21 cellular contexts compared by ENCODE assay signal in genomic region chr2:176056411-176056810, GRCh38. TPM values are rescaled to one million over a fixed set of nuclear protein-coding genes. Genes with fewer than 3 reads are reported as not detected.
A peak's percentile ranks its signal among the peaks of the same experiment; 100 is the strongest.
DNase-seq lines count a peak whose midpoint lies in the region; ATAC-seq, FAIRE-seq and TF ChIP-seq lines count a peak whose summit lies in the region.
"Had no signal": no experiment of that assay in that cellular context is flagged by ENCODE, and none has a peak within 500 bp of the region (broad histone marks: within the 10 kb centered on the region; RNA-seq: fewer than 3 reads in every experiment).

No MANE protein-coding gene starts in this region.

- H3K36me3 Mint-ChIP-seq in activated CD8-positive, alpha-beta T cell treated with anti-CD3 and anti-CD28 coated beads, Interleukin-2, amount 10 ng/mL, durations not matched to agents 7 days and 5 days (ENCODE audit: low read depth) = no peaks in the 10 kb centered on the region
- H3K36me3 Mint-ChIP-seq: activated naive CD8-positive, alpha-beta T cell treated with anti-CD3 and anti-CD28 coated beads, Interleukin-2, amount 10 ng/mL, durations not matched to agents 7 days and 5 days; naive B cell; stimulated activated memory B cell treated with anti-CD40 and anti-IgM and Interleukin-4, amounts not matched to agents 10 μg/mL and 1 μg/mL and 100 μg/mL, for 72 hours had no signal

- no peak for TF ChIP-seq EP300 in K562 (IDR thresholded peaks at IDR 0.05; ENCODE audit: low read length)

- no peaks in the 10 kb centered on the region for H4K20me1 ChIP-seq in K562 (replicated peaks; ENCODE audit: control insufficient read depth, insufficient read depth, low read length)

- CTCF ChIA-PET in K562 (lab: Yijun Ruan, JAX; ENCODE audit: low intra/inter-chr PET ratio) = no interaction called here
- CTCF ChIA-PET in activated CD8-positive, alpha-beta T cell treated with anti-CD3 and anti-CD28 coated beads, Interleukin-2, amount 10 ng/mL, durations not matched to agents 7 days and 5 days (lab: Charles Lee) = no interaction called here

- peaks cover 9 to 20% of the 10 kb centered on the region in 2 experiments; a peak in 4 of 5 replicates for H3K27me3 ChIP-seq in K562 (ENCODE audit: control insufficient read depth in 2 of 2, insufficient read depth in 2 of 2, low read length in 2 of 2)
- H3K27me3 ChIP-seq: brain microvascular endothelial cell had no signal

- H3K9me3 ChIP-seq in K562 (replicated peaks; ENCODE audit: control insufficient read depth, insufficient read depth, low read depth, low read length) = no peaks in the 10 kb centered on the region
- H3K9me3 ChIP-seq: esophagus muscularis mucosa, tibial artery had no signal

- WGBS in K562 (ENCODE audit: insufficient coverage, low coverage, missing lambda C conversion rate) = 0% methylated on average over 1 of the region's 1 CpG

- H3K27me3 Mint-ChIP-seq in activated CD8-positive, alpha-beta T cell treated with anti-CD3 and anti-CD28 coated beads, Interleukin-2, amount 10 ng/mL, durations not matched to agents 7 days and 5 days (ENCODE audit: low read depth) = peaks cover 29% of the 10 kb centered on the region

- ATAC-seq in K562 (no peak), GM18870 (IDR thresholded peaks at IDR 0.05; ENCODE audit: unreplicated experiment) (no peak)
- ATAC-seq in activated CD8-positive, alpha-beta T cell treated with anti-CD3 and anti-CD28 coated beads, Interleukin-2, amount 10 ng/mL, durations not matched to agents 7 days and 5 days = no peak
- ATAC-seq: activated T-cell treated with anti-CD3 and anti-CD28 coated beads, Interleukin-2, amount 50 U/mL, for 4 hours; HepG2; stimulated activated memory B cell treated with anti-CD40 and anti-IgM and Interleukin-4, amounts not matched to agents 10 μg/mL and 1 μg/mL and 100 μg/mL, for 72 hours had no signal

- no peak for TF ChIP-seq RAD21 in K562 (CRISPR knock-in tag; conservative IDR thresholded peaks at IDR 0.05 in 1 of 2, IDR thresholded peaks at IDR 0.05 in 1 of 2)

- no peaks in the 10 kb centered on the region for H3K9me3 Mint-ChIP-seq in activated CD8-positive, alpha-beta T cell treated with anti-CD3 and anti-CD28 coated beads, Interleukin-2, amount 10 ng/mL, durations not matched to agents 7 days and 5 days (ENCODE audit: insufficient read depth)
- H3K9me3 Mint-ChIP-seq: activated naive CD8-positive, alpha-beta T cell treated with anti-CD3 and anti-CD28 coated beads, Interleukin-2, amount 10 ng/mL, durations not matched to agents 7 days and 5 days; activated T-cell treated with anti-CD3 and anti-CD28 coated beads, Interleukin-2, amount 50 U/mL, for 4 hours; stimulated activated memory B cell treated with anti-CD40 and anti-IgM and Interleukin-4, amounts not matched to agents 10 μg/mL and 1 μg/mL and 100 μg/mL, for 72 hours had no signal

- no TSS peak for BruUV-seq in K562 (replicated peaks; lab: Mats Ljungman, UMichigan)

- H3K4me1 Mint-ChIP-seq in activated CD8-positive, alpha-beta T cell treated with anti-CD3 and anti-CD28 coated beads, Interleukin-2, amount 10 ng/mL, durations not matched to agents 7 days and 5 days (ENCODE audit: low read depth) = no peaks in the 10 kb centered on the region
- H3K4me1 Mint-ChIP-seq: activated naive CD8-positive, alpha-beta T cell treated with anti-CD3 and anti-CD28 coated beads, Interleukin-2, amount 10 ng/mL, durations not matched to agents 7 days and 5 days; naive B cell; stimulated activated memory B cell treated with anti-CD40 and anti-IgM and Interleukin-4, amounts not matched to agents 10 μg/mL and 1 μg/mL and 100 μg/mL, for 72 hours had no signal

- no peak overlapping the region for H3K4me3 ChIP-seq in K562
- H3K4me3 ChIP-seq: esophagus muscularis mucosa, lung, smooth muscle cell, tibial artery had no signal

- H3K27ac Mint-ChIP-seq in activated CD8-positive, alpha-beta T cell treated with anti-CD3 and anti-CD28 coated beads, Interleukin-2, amount 10 ng/mL, durations not matched to agents 7 days and 5 days = no peak overlapping the region
- H3K27ac Mint-ChIP-seq: activated naive CD8-positive, alpha-beta T cell treated with anti-CD3 and anti-CD28 coated beads, Interleukin-2, amount 10 ng/mL, durations not matched to agents 7 days and 5 days; naive B cell; stimulated activated memory B cell treated with anti-CD40 and anti-IgM and Interleukin-4, amounts not matched to agents 10 μg/mL and 1 μg/mL and 100 μg/mL, for 72 hours had no signal

- no peaks in the 10 kb centered on the region for H3K4me1 ChIP-seq in K562 (replicated peaks in 1 of 2; ENCODE audit: control insufficient read depth in 2 of 2, insufficient read depth in 2 of 2, low read length in 2 of 2)
- H3K4me1 ChIP-seq: esophagus muscularis mucosa, parathyroid adenoma, tibial artery had no signal

- DNase-seq in EL = peak; percentile 23
- peak; percentile 46 for DNase-seq in NCI-H146 treated with DMSO at 0.1 percent for 48 hours (lab: John Stamatoyannopoulos, UW; ENCODE audit: unreplicated experiment)
- peak; percentile 96 for DNase-seq in NCI-H345 (lab: John Stamatoyannopoulos, UW)
- DNase-seq in K562 (ENCODE audit: extremely low read depth in 1 of 4, low spot score in 3 of 4) = no peak
- no peak for DNase-seq in AG08395 (ENCODE audit: low spot score)
- no peak for DNase-seq in activated CD8-positive, alpha-beta T cell treated with anti-CD3 and anti-CD28 coated beads, Interleukin-2, amount 10 ng/mL, durations not matched to agents 7 days and 5 days
- no peak for DNase-seq in HuH-7 (ENCODE audit: low spot score)
- DNase-seq: activated naive CD8-positive, alpha-beta T cell treated with anti-CD3 and anti-CD28 coated beads, Interleukin-2, amount 10 ng/mL, durations not matched to agents 7 days and 5 days; activated T-cell treated with anti-CD3 and anti-CD28 coated beads, Interleukin-2, amount 50 U/mL, for 4 hours; brain microvascular endothelial cell; glutamatergic neuron; naive B cell; tibial artery had no signal

- no peak for TF ChIP-seq POLR2A in K562 (conservative IDR thresholded peaks at IDR 0.05)

- no peak overlapping the region for H3K27ac ChIP-seq in K562 (ENCODE audit: extremely low read depth, low read depth, low read length)
- H3K27ac ChIP-seq: brain microvascular endothelial cell, esophagus muscularis mucosa, parathyroid adenoma, tibial artery had no signal

- FAIRE-seq in K562 (lab: Jason Lieb, UNC) = no peak
- FAIRE-seq: GM19239, HepG2 had no signal

- TF ChIP-seq CTCF in K562 (IDR thresholded peaks at IDR 0.05 in 2 of 3, conservative IDR thresholded peaks at IDR 0.05 in 1 of 3; ENCODE audit: insufficient read depth in 2 of 3, low read depth in 1 of 3, low read length in 3 of 3) = no peak

- no peak overlapping the region for H2AFZ ChIP-seq in K562 (ENCODE audit: low read depth, low read length)
- H2AFZ ChIP-seq: parathyroid adenoma had no signal

- H3K36me3 ChIP-seq in K562 (ENCODE audit: control insufficient read depth, insufficient read depth, low read length) = no peaks in the 10 kb centered on the region
- H3K36me3 ChIP-seq: brain microvascular endothelial cell, esophagus muscularis mucosa, tibial artery had no signal

- no peaks in the 10 kb centered on the region for H3K9me1 ChIP-seq in K562 (ENCODE audit: control insufficient read depth, insufficient read depth, low read length)

- POLR2A ChIA-PET in K562 (lab: Yijun Ruan, JAX) = no interaction called here
- POLR2A ChIA-PET in activated CD8-positive, alpha-beta T cell treated with anti-CD3 and anti-CD28 coated beads, Interleukin-2, amount 10 ng/mL, durations not matched to agents 7 days and 5 days (lab: Charles Lee) = no interaction called here

- intact Hi-C loops in K562 (cut with micrococcal nuclease) = no loop called here

- H3K9ac ChIP-seq in K562 (ENCODE audit: insufficient read depth in 1 of 2, low read depth in 2 of 2, low read length in 2 of 2) = no peak overlapping the region
- H3K9ac ChIP-seq: parathyroid adenoma had no signal

- H3K79me2 ChIP-seq in K562 (ENCODE audit: control insufficient read depth, insufficient read depth, low read length) = no peaks in the 10 kb centered on the region
- H3K79me2 ChIP-seq: parathyroid adenoma had no signal

- H3K4me2 ChIP-seq in K562 (ENCODE audit: insufficient read depth, low read length) = no peak overlapping the region
- H3K4me2 ChIP-seq: smooth muscle cell had no signal

- H3K4me3 Mint-ChIP-seq in activated CD8-positive, alpha-beta T cell treated with anti-CD3 and anti-CD28 coated beads, Interleukin-2, amount 10 ng/mL, durations not matched to agents 7 days and 5 days = no peak overlapping the region
- H3K4me3 Mint-ChIP-seq: activated naive CD8-positive, alpha-beta T cell treated with anti-CD3 and anti-CD28 coated beads, Interleukin-2, amount 10 ng/mL, durations not matched to agents 7 days and 5 days; activated T-cell treated with anti-CD3 and anti-CD28 coated beads, Interleukin-2, amount 50 U/mL, for 4 hours; naive B cell; stimulated activated memory B cell treated with anti-CD40 and anti-IgM and Interleukin-4, amounts not matched to agents 10 μg/mL and 1 μg/mL and 100 μg/mL, for 72 hours had no signal

- in situ Hi-C loops in K562 (cut with MboI) = no loop called here

RNA-seq across cellular contexts. Expression of gene EVX2, which starts 27.4 kb away (rescaled TPM):
- total RNA-seq in K562 (2011; cell fraction: chromatin; rRNA removed; ENCODE audit: low replicate concordance) = 0.09 TPM in 1 of 2 replicates, not detected in the other
- total RNA-seq in K562 (2011; cell fraction: nucleolus; rRNA removed) = not detected in 2 replicates
- total RNA-seq in K562 (2011; cell fraction: nucleoplasm; rRNA removed) = 0.07 TPM in 1 of 2 replicates, not detected in the other
- total RNA-seq in K562 (2014; rRNA removed) (0.04 TPM in 1 of 2 replicates, not detected in the other), K562 (2014; rRNA removed; fragmentation: Illumina TruSeq; extraction: Trizol) (not detected in 2 replicates), K562 (2015; rRNA removed; fragmentation: Illumina TruSeq; extraction: Trizol) (not detected in 2 replicates), K562 (2021) (not detected in 2 replicates)
- polyA plus RNA-seq in K562 (2011; rRNA removed) (not detected in 2 replicates), K562 (2014; fragmentation: Illumina TruSeq; extraction: Trizol) (not detected in 2 replicates), K562 (2014; fragmentation: Nextera tagmentation; extraction: Ambion mirVana) (not detected), K562 (2014; rRNA removed) (not detected in 2 replicates)
- polyA plus RNA-seq in K562 (2011; cell fraction: cytosol; rRNA removed) = not detected in 2 replicates
- not detected in 2 replicates for polyA plus RNA-seq in K562 (2011; cell fraction: nucleus; rRNA removed)
- polyA plus RNA-seq in K562 (2012) = 0.01 TPM in 1 of 2 replicates, not detected in the other
- not detected in 2 replicates for polyA minus RNA-seq in K562 (2011; rRNA and poly(A)+ RNA removed)
- polyA minus RNA-seq in K562 (2011; cell fraction: cytosol; rRNA and poly(A)+ RNA removed) = not detected in 2 replicates
- polyA minus RNA-seq in K562 (2011; cell fraction: nucleus; rRNA and poly(A)+ RNA removed) = not detected in 2 replicates
- total RNA-seq in activated CD8-positive, alpha-beta T cell treated with anti-CD3 and anti-CD28 coated beads, Interleukin-2, amount 10 ng/mL, durations not matched to agents 7 days and 5 days = not detected
- total RNA-seq: activated naive CD8-positive, alpha-beta T cell treated with anti-CD3 and anti-CD28 coated beads, Interleukin-2, amount 10 ng/mL, durations not matched to agents 7 days and 5 days; activated T-cell treated with anti-CD3 and anti-CD28 coated beads, Interleukin-2, amount 50 U/mL, for 4 hours; HepG2; lung had no signal
- polyA plus RNA-seq: HepG2, lung, smooth muscle cell had no signal

RNA-seq across cellular contexts. Expression of gene HOXD13, which starts 36.1 kb away (rescaled TPM):
- not detected in 2 replicates for total RNA-seq in K562 (2011; cell fraction: chromatin; rRNA removed; ENCODE audit: low replicate concordance)
- not detected in 2 replicates for total RNA-seq in K562 (2011; cell fraction: nucleolus; rRNA removed)
- not detected in 2 replicates for total RNA-seq in K562 (2011; cell fraction: nucleoplasm; rRNA removed)
- total RNA-seq in K562 (2014; rRNA removed) (not detected in 2 replicates), K562 (2014; rRNA removed; fragmentation: Illumina TruSeq; extraction: Trizol) (not detected in 2 replicates), K562 (2015; rRNA removed; fragmentation: Illumina TruSeq; extraction: Trizol) (not detected in 2 replicates), K562 (2021) (not detected in 2 replicates)
- polyA plus RNA-seq in K562 (2011; rRNA removed) (0.03 TPM in 1 of 2 replicates, not detected in the other), K562 (2014; fragmentation: Illumina TruSeq; extraction: Trizol) (0.04 TPM in 1 of 2 replicates, not detected in the other), K562 (2014; fragmentation: Nextera tagmentation; extraction: Ambion mirVana) (not detected), K562 (2014; rRNA removed) (not detected in 2 replicates)
- polyA plus RNA-seq in K562 (2011; cell fraction: cytosol; rRNA removed) = 0.07 TPM in 1 of 2 replicates, not detected in the other
- not detected in 2 replicates for polyA plus RNA-seq in K562 (2011; cell fraction: nucleus; rRNA removed)
- polyA plus RNA-seq in K562 (2012) = 0.04 TPM in 1 of 2 replicates, not detected in the other
- not detected in 2 replicates for polyA minus RNA-seq in K562 (2011; rRNA and poly(A)+ RNA removed)
- not detected in 2 replicates for polyA minus RNA-seq in K562 (2011; cell fraction: cytosol; rRNA and poly(A)+ RNA removed)
- polyA minus RNA-seq in K562 (2011; cell fraction: nucleus; rRNA and poly(A)+ RNA removed) = not detected in 2 replicates
- not detected for total RNA-seq in activated CD8-positive, alpha-beta T cell treated with anti-CD3 and anti-CD28 coated beads, Interleukin-2, amount 10 ng/mL, durations not matched to agents 7 days and 5 days
- total RNA-seq: activated naive CD8-positive, alpha-beta T cell treated with anti-CD3 and anti-CD28 coated beads, Interleukin-2, amount 10 ng/mL, durations not matched to agents 7 days and 5 days; activated T-cell treated with anti-CD3 and anti-CD28 coated beads, Interleukin-2, amount 50 U/mL, for 4 hours; esophagus muscularis mucosa; HepG2; lung had no signal
- polyA plus RNA-seq: HepG2, lung had no signal

RNA-seq across cellular contexts. Expression of gene HOXD12, which starts 43.2 kb away (rescaled TPM):
- total RNA-seq in K562 (2011; cell fraction: chromatin; rRNA removed; ENCODE audit: low replicate concordance) = not detected in 2 replicates
- total RNA-seq in K562 (2011; cell fraction: nucleolus; rRNA removed) = not detected in 2 replicates
- not detected in 2 replicates for total RNA-seq in K562 (2011; cell fraction: nucleoplasm; rRNA removed)
- not detected in 2 replicates for total RNA-seq in K562 (2014; rRNA removed)
- total RNA-seq in K562 (2014; rRNA removed; fragmentation: Illumina TruSeq; extraction: Trizol) = not detected in 2 replicates
- not detected in 2 replicates for total RNA-seq in K562 (2015; rRNA removed; fragmentation: Illumina TruSeq; extraction: Trizol)
- total RNA-seq in K562 (2021) = not detected in 2 replicates
- not detected in 2 replicates for polyA plus RNA-seq in K562 (2011; rRNA removed)
- polyA plus RNA-seq in K562 (2011; cell fraction: cytosol; rRNA removed) = not detected in 2 replicates
- not detected in 2 replicates for polyA plus RNA-seq in K562 (2011; cell fraction: nucleus; rRNA removed)
- not detected in 2 replicates for polyA plus RNA-seq in K562 (2012)
- not detected in 2 replicates for polyA plus RNA-seq in K562 (2014; fragmentation: Illumina TruSeq; extraction: Trizol)
- polyA plus RNA-seq in K562 (2014; fragmentation: Nextera tagmentation; extraction: Ambion mirVana) = not detected
- polyA plus RNA-seq in K562 (2014; rRNA removed) = not detected in 2 replicates
- not detected in 2 replicates for polyA minus RNA-seq in K562 (2011; rRNA and poly(A)+ RNA removed)
- polyA minus RNA-seq in K562 (2011; cell fraction: cytosol; rRNA and poly(A)+ RNA removed) = not detected in 2 replicates
- not detected in 2 replicates for polyA minus RNA-seq in K562 (2011; cell fraction: nucleus; rRNA and poly(A)+ RNA removed)
- total RNA-seq in activated CD8-positive, alpha-beta T cell treated with anti-CD3 and anti-CD28 coated beads, Interleukin-2, amount 10 ng/mL, durations not matched to agents 7 days and 5 days = not detected
- total RNA-seq: activated naive CD8-positive, alpha-beta T cell treated with anti-CD3 and anti-CD28 coated beads, Interleukin-2, amount 10 ng/mL, durations not matched to agents 7 days and 5 days; activated T-cell treated with anti-CD3 and anti-CD28 coated beads, Interleukin-2, amount 50 U/mL, for 4 hours; esophagus muscularis mucosa; HepG2; lung; smooth muscle cell had no signal
- polyA plus RNA-seq: HepG2, lung, smooth muscle cell had no signal

RNA-seq across cellular contexts. Expression of gene HOXD11, which starts 50.7 kb away (rescaled TPM):
- not detected in 2 replicates for total RNA-seq in K562 (2011; cell fraction: chromatin; rRNA removed; ENCODE audit: low replicate concordance)
- not detected in 2 replicates for total RNA-seq in K562 (2011; cell fraction: nucleolus; rRNA removed)
- total RNA-seq in K562 (2011; cell fraction: nucleoplasm; rRNA removed) = not detected in 2 replicates
- not detected in 2 replicates for total RNA-seq in K562 (2014; rRNA removed)
- not detected in 2 replicates for total RNA-seq in K562 (2014; rRNA removed; fragmentation: Illumina TruSeq; extraction: Trizol)
- total RNA-seq in K562 (2015; rRNA removed; fragmentation: Illumina TruSeq; extraction: Trizol) = not detected in 2 replicates
- total RNA-seq in K562 (2021) = not detected in 2 replicates
- polyA plus RNA-seq in K562 (2011; rRNA removed) = not detected in 2 replicates
- not detected in 2 replicates for polyA plus RNA-seq in K562 (2011; cell fraction: cytosol; rRNA removed)
- polyA plus RNA-seq in K562 (2011; cell fraction: nucleus; rRNA removed) = not detected in 2 replicates
- not detected in 2 replicates for polyA plus RNA-seq in K562 (2012)
- polyA plus RNA-seq in K562 (2014; fragmentation: Illumina TruSeq; extraction: Trizol) = not detected in 2 replicates
- not detected for polyA plus RNA-seq in K562 (2014; fragmentation: Nextera tagmentation; extraction: Ambion mirVana)
- not detected in 2 replicates for polyA plus RNA-seq in K562 (2014; rRNA removed)
- not detected in 2 replicates for polyA minus RNA-seq in K562 (2011; rRNA and poly(A)+ RNA removed)
- polyA minus RNA-seq in K562 (2011; cell fraction: cytosol; rRNA and poly(A)+ RNA removed) = not detected in 2 replicates
- polyA minus RNA-seq in K562 (2011; cell fraction: nucleus; rRNA and poly(A)+ RNA removed) = not detected in 2 replicates
- total RNA-seq in activated CD8-positive, alpha-beta T cell treated with anti-CD3 and anti-CD28 coated beads, Interleukin-2, amount 10 ng/mL, durations not matched to agents 7 days and 5 days = not detected
- total RNA-seq: activated naive CD8-positive, alpha-beta T cell treated with anti-CD3 and anti-CD28 coated beads, Interleukin-2, amount 10 ng/mL, durations not matched to agents 7 days and 5 days; activated T-cell treated with anti-CD3 and anti-CD28 coated beads, Interleukin-2, amount 50 U/mL, for 4 hours; esophagus muscularis mucosa; HepG2; lung had no signal
- polyA plus RNA-seq: HepG2, lung had no signal

RNA-seq across cellular contexts. Expression of gene LNPK, which starts 54.3 kb away (rescaled TPM):
- total RNA-seq in K562 (2011; cell fraction: chromatin; rRNA removed; ENCODE audit: low replicate concordance) = 28.6 and 83.9 TPM in 2 replicates
- total RNA-seq in K562 (2011; cell fraction: nucleolus; rRNA removed) = 13.8 and 17.1 TPM in 2 replicates
- total RNA-seq in K562 (2011; cell fraction: nucleoplasm; rRNA removed) = 33.3 and 55.0 TPM in 2 replicates
- total RNA-seq in K562 (2014; rRNA removed) = 18.8 and 19.9 TPM in 2 replicates
- total RNA-seq in K562 (2014; rRNA removed; fragmentation: Illumina TruSeq; extraction: Trizol) = 33.9 and 34.6 TPM in 2 replicates
- 28.1 and 31.1 TPM in 2 replicates for total RNA-seq in K562 (2015; rRNA removed; fragmentation: Illumina TruSeq; extraction: Trizol)
- 39.0 and 40.4 TPM in 2 replicates for total RNA-seq in K562 (2021)
- polyA plus RNA-seq in K562 (2011; rRNA removed) = 33.2 and 36.5 TPM in 2 replicates
- 6.1 and 13.4 TPM in 2 replicates for polyA plus RNA-seq in K562 (2011; cell fraction: cytosol; rRNA removed)
- 12.5 and 23.2 TPM in 2 replicates for polyA plus RNA-seq in K562 (2011; cell fraction: nucleus; rRNA removed)
- polyA plus RNA-seq in K562 (2012) = 11.6 and 17.5 TPM in 2 replicates
- 17.1 and 21.3 TPM in 2 replicates for polyA plus RNA-seq in K562 (2014; fragmentation: Illumina TruSeq; extraction: Trizol)
- 1 to 10 TPM; 6.4 to 8.7 TPM for polyA plus RNA-seq in K562 (2014; fragmentation: Nextera tagmentation; extraction: Ambion mirVana)
- polyA plus RNA-seq in K562 (2014; rRNA removed) = 11.9 and 12.7 TPM in 2 replicates
- polyA minus RNA-seq in K562 (2011; rRNA and poly(A)+ RNA removed) = 49.7 and 57.3 TPM in 2 replicates
- polyA minus RNA-seq in K562 (2011; cell fraction: cytosol; rRNA and poly(A)+ RNA removed) = 16.7 and 26.4 TPM in 2 replicates
- polyA minus RNA-seq in K562 (2011; cell fraction: nucleus; rRNA and poly(A)+ RNA removed) = 26.5 and 56.3 TPM in 2 replicates
- total RNA-seq in activated CD8-positive, alpha-beta T cell treated with anti-CD3 and anti-CD28 coated beads, Interleukin-2, amount 10 ng/mL, durations not matched to agents 7 days and 5 days = 10 to 100 TPM; 49.0 to 50.2 TPM

Comparison
In these comparisons a context has a peak if more than half of its experiments do, and no peak if none do; other contexts are left out.
1. DNase-seq: peak in EL (single experiment), NCI-H146 treated with DMSO at 0.1 percent for 48 hours (single experiment) and NCI-H345 (single experiment); none in K562 (0 of 4), AG08395 (single experiment), activated CD8-positive, alpha-beta T cell treated with anti-CD3 and anti-CD28 coated beads, Interleukin-2, amount 10 ng/mL, durations not matched to agents 7 days and 5 days (single experiment) and HuH-7 (single experiment).